ENCODE assay signal across 22 cellular contexts in the genomic region with DNA sequence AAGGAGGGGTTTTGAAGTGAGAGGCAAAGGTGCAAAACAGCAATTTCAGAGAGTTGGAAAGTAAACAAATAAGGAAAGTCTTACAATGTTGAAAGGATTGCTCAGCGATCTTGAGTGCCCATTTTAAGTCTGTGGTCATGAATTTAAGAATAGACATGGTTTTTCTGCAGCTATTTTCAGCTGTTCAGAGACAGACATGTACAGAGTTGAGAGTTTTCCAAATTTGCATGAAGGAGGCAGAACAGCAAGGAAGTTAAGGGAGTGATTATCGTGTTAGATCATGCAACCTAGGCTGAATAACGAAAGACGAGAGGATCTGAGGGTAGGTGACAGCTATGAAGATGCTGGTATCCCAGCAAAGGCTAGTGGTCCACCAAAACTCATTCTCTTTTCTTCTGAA.
"Had no signal": no experiment of that assay in that cellular context is flagged by ENCODE, and none has a peak within 500 bp of the region (broad histone marks: within the 10 kb centered on the region; RNA-seq: fewer than 3 reads in every experiment).

No MANE protein-coding gene starts in this region.

- H3K4me1 Mint-ChIP-seq: activated CD4-positive, alpha-beta memory T cell treated with anti-CD3 and anti-CD28 coated beads, Interleukin-2, amount 10 ng/mL, durations not matched to agents 7 days and 5 days; brain had no signal

- H3K27ac ChIP-seq: heart right ventricle, prostate gland, spleen, thyroid gland had no signal

- ATAC-seq: activated CD4-positive, CD25-positive, alpha-beta regulatory T cell treated with anti-CD3 and anti-CD28 coated beads, Interleukin-2, amount 50 U/mL, for 24 hours; heart right ventricle; left cardiac atrium; natural killer cell treated with Interleukin-12 subunit alpha and Interleukin-12 subunit beta and Interleukin-15 and Interleukin-18, amount 100 ng/mL, for 72 hours had no signal

- H3K9me3 Mint-ChIP-seq: activated CD4-positive, alpha-beta memory T cell treated with anti-CD3 and anti-CD28 coated beads, Interleukin-2, amount 10 ng/mL, durations not matched to agents 7 days and 5 days; activated CD4-positive, alpha-beta T cell treated with anti-CD3 and anti-CD28 coated beads, Interleukin-2, amount 10 ng/mL, durations not matched to agents 24 days and 14 days; activated naive CD8-positive, alpha-beta T cell treated with anti-CD3 and anti-CD28 coated beads, Interleukin-2, amount 50 U/mL, for 24 hours; activated T-helper 1 cell treated with anti-CD3 and anti-CD28 coated beads, Interleukin-12 subunit alpha, Interleukin-12 subunit beta, Interleukin-2, Interleukin-4 antibody, amounts not matched to agents 30 ng/mL and 10 ng/mL and 1 ng/mL, durations not matched to agents 14 hours and 24 hours and 36 hours; brain; natural killer cell treated with Interleukin-12 subunit alpha and Interleukin-12 subunit beta and Interleukin-15 and Interleukin-18, amount 100 ng/mL, for 72 hours; stimulated activated naive CD8-positive, alpha-beta T cell treated with anti-CD3 and anti-CD28 coated beads, Interleukin-15, Interleukin-2, amounts not matched to agents 100 ng/mL and 50 ng/mL, for 24 hours had no signal

- H3K27ac Mint-ChIP-seq: activated CD4-positive, alpha-beta memory T cell treated with anti-CD3 and anti-CD28 coated beads, Interleukin-2, amount 10 ng/mL, durations not matched to agents 7 days and 5 days; activated CD4-positive, alpha-beta T cell treated with anti-CD3 and anti-CD28 coated beads, Interleukin-2, amount 10 ng/mL, durations not matched to agents 24 days and 14 days; activated T-helper 1 cell treated with anti-CD3 and anti-CD28 coated beads, Interleukin-12 subunit alpha, Interleukin-12 subunit beta, Interleukin-2, Interleukin-4 antibody, amounts not matched to agents 30 ng/mL and 10 ng/mL and 1 ng/mL, durations not matched to agents 14 hours and 24 hours and 36 hours; brain; natural killer cell treated with Interleukin-12 subunit alpha and Interleukin-12 subunit beta and Interleukin-15 and Interleukin-18, amount 100 ng/mL, for 72 hours; stimulated activated naive CD8-positive, alpha-beta T cell treated with anti-CD3 and anti-CD28 coated beads, Interleukin-15, Interleukin-2, amounts not matched to agents 100 ng/mL and 50 ng/mL, for 24 hours had no signal

- H3K9me3 ChIP-seq: heart right ventricle, prostate gland, spleen, thyroid gland had no signal

- DNase-seq: activated CD4-positive, alpha-beta memory T cell treated with anti-CD3 and anti-CD28 coated beads, Interleukin-2, amount 10 ng/mL, durations not matched to agents 7 days and 5 days; activated CD4-positive, alpha-beta T cell treated with anti-CD3 and anti-CD28 coated beads, Interleukin-2, amount 10 ng/mL, durations not matched to agents 24 days and 14 days; activated gamma-delta T cell; activated naive CD4-positive, alpha-beta T cell treated with anti-CD3 and anti-CD28 coated beads, Interleukin-2, amount 50 U/mL, for 16 hours; activated naive CD8-positive, alpha-beta T cell treated with anti-CD3 and anti-CD28 coated beads, Interleukin-2, amount 50 U/mL, for 24 hours; aorta; erythroblast; foreskin fibroblast; heart right ventricle; islet precursor cell; left cardiac atrium; midbrain; spleen; stimulated activated CD4-positive, alpha-beta T cell treated with anti-CD3 and anti-CD28 coated beads, Interleukin-4, amount 100 ng/mL, for 4 hours; substantia nigra; thyroid gland had no signal

- H3K4me3 Mint-ChIP-seq: activated CD4-positive, alpha-beta memory T cell treated with anti-CD3 and anti-CD28 coated beads, Interleukin-2, amount 10 ng/mL, durations not matched to agents 7 days and 5 days; activated CD4-positive, alpha-beta T cell treated with anti-CD3 and anti-CD28 coated beads, Interleukin-2, amount 10 ng/mL, durations not matched to agents 24 days and 14 days; activated naive CD8-positive, alpha-beta T cell treated with anti-CD3 and anti-CD28 coated beads, Interleukin-2, amount 50 U/mL, for 24 hours; activated T-helper 1 cell treated with anti-CD3 and anti-CD28 coated beads, Interleukin-12 subunit alpha, Interleukin-12 subunit beta, Interleukin-2, Interleukin-4 antibody, amounts not matched to agents 30 ng/mL and 10 ng/mL and 1 ng/mL, durations not matched to agents 14 hours and 24 hours and 36 hours; brain; natural killer cell treated with Interleukin-12 subunit alpha and Interleukin-12 subunit beta and Interleukin-15 and Interleukin-18, amount 100 ng/mL, for 72 hours; stimulated activated naive CD8-positive, alpha-beta T cell treated with anti-CD3 and anti-CD28 coated beads, Interleukin-15, Interleukin-2, amounts not matched to agents 100 ng/mL and 50 ng/mL, for 24 hours had no signal

- H3K4me3 ChIP-seq: heart right ventricle, prostate gland, spleen, thyroid gland had no signal

- H3K4me1 ChIP-seq: prostate gland, spleen, thyroid gland had no signal

- H3K27me3 ChIP-seq: heart right ventricle, spleen, thyroid gland had no signal

- H3K27me3 Mint-ChIP-seq: activated CD4-positive, alpha-beta memory T cell treated with anti-CD3 and anti-CD28 coated beads, Interleukin-2, amount 10 ng/mL, durations not matched to agents 7 days and 5 days; activated CD4-positive, alpha-beta T cell treated with anti-CD3 and anti-CD28 coated beads, Interleukin-2, amount 10 ng/mL, durations not matched to agents 24 days and 14 days; activated naive CD8-positive, alpha-beta T cell treated with anti-CD3 and anti-CD28 coated beads, Interleukin-2, amount 50 U/mL, for 24 hours; brain; natural killer cell treated with Interleukin-12 subunit alpha and Interleukin-12 subunit beta and Interleukin-15 and Interleukin-18, amount 100 ng/mL, for 72 hours; stimulated activated naive CD8-positive, alpha-beta T cell treated with anti-CD3 and anti-CD28 coated beads, Interleukin-15, Interleukin-2, amounts not matched to agents 100 ng/mL and 50 ng/mL, for 24 hours had no signal
